19 cellular contexts compared by ENCODE assay signal in the genomic region with DNA sequence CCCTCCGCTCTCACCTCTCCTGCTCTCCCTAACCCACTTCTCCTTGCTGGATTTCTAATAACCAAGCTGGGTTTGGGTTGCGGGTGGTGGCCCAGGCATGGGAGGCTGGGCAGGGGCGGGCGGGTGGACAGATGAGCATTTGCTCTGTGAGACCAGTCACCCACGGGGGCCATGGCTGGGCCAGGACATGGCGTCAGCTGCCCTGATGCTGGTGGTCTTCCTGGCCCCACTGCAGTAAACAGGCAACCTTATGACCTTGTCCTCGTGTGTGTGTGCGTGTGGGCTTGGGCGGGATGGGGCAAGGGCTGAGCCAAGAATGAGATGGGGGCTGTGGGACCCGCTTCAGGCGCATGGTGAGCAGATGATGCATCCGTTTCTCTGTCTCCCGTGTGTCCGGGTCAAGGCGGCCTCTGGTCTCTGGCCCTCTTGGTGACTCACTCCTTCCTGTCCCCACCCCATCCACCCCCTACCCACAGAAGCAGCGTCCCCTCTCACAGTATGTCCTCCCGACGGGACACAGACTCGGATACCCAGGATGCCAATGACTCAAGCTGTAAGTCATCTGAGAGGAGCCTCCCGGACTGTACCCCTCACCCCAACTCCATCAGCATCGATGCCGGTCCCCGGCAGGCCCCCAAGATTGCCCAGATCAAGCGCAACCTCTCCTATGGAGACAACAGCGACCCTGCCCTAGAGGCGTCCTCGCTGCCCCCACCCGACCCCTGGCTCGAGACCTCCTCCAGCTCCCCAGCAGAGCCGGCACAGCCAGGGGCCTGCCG. TPM values are rescaled to one million over a fixed set of nuclear protein-coding genes. Genes with fewer than 3 reads are reported as not detected.
DNase-seq lines count a peak whose midpoint lies in the region; TF ChIP-seq lines count a peak whose summit lies in the region.
"Had no signal": no experiment of that assay in that cellular context is flagged by ENCODE, and none has a peak within 500 bp of the region (broad histone marks: within the 10 kb centered on the region; RNA-seq: fewer than 3 reads in every experiment).

No MANE protein-coding gene starts in this region.

- peak overlapping the region; percentile 88 for H3K27ac Mint-ChIP-seq in HFFc6
- no peak overlapping the region for H3K27ac Mint-ChIP-seq in activated T-helper 2 cell treated with anti-CD3 and anti-CD28 coated beads, Interferon-gamma antibody, Interleukin-2, Interleukin-4, amounts not matched to agents 10 μg/mL and 5 μg/mL and 100 μg/mL, durations not matched to agents 14 hours and 24 hours and 36 hours
- H3K27ac Mint-ChIP-seq: neural progenitor cell had no signal

- peak overlapping the region; percentile 93 for H3K27ac ChIP-seq in subcutaneous abdominal adipose tissue (ENCODE audit: low read depth, low read length)
- H3K27ac ChIP-seq: neural progenitor cell, thyroid gland had no signal

- peak; percentile 21 for DNase-seq in HFFc6
- DNase-seq in astrocyte of the hippocampus (ENCODE audit: low read depth, low spot score): peak; percentile 53
- DNase-seq in islet precursor cell: peak; percentile 72
- no peak for DNase-seq in activated T-helper 2 cell treated with anti-CD3 and anti-CD28 coated beads, Interferon-gamma antibody, Interleukin-2, Interleukin-4, amounts not matched to agents 10 μg/mL and 5 μg/mL and 100 μg/mL, durations not matched to agents 14 hours and 24 hours and 36 hours (ENCODE audit: low spot score)
- no peak for DNase-seq in NCI-H2227 (lab: John Stamatoyannopoulos, UW; ENCODE audit: unreplicated experiment)
- DNase-seq in central memory CD4-positive, alpha-beta T cell: no peak
- DNase-seq: activated effector memory CD4-positive, alpha-beta T cell treated with anti-CD3 and anti-CD28 coated beads, Interleukin-2, amount 50 U/mL, for 16 hours; amniotic stem cell; DMS79; NCI-H1417 treated with DMSO at 0.1 percent for 48 hours; right cardiac atrium; stimulated activated CD4-positive, alpha-beta T cell treated with anti-CD3 and anti-CD28 coated beads, Interleukin-4, amount 100 ng/mL, for 24 hours; stimulated activated CD8-positive, alpha-beta memory T cell treated with anti-CD3 and anti-CD28 coated beads, Interleukin-4, amount 100 ng/mL, for 48 hours; thyroid gland had no signal

- H3K27me3 ChIP-seq in subcutaneous abdominal adipose tissue (ENCODE audit: control insufficient read depth in 5 of 5, insufficient read depth in 4 of 5, low read length in 5 of 5): no peaks in the 10 kb centered on the region
- H3K27me3 ChIP-seq: esophagus muscularis mucosa, neural progenitor cell, thyroid gland had no signal

- H3K4me1 ChIP-seq in subcutaneous abdominal adipose tissue (ENCODE audit: control insufficient read depth in 5 of 5, insufficient read depth in 5 of 5, low read length in 5 of 5): peaks cover 2 to 34% (median 11%) of the 10 kb centered on the region in 5 donors
- H3K4me1 ChIP-seq: thyroid gland had no signal

- intact Hi-C loops in activated T-helper 2 cell treated with anti-CD3 and anti-CD28 coated beads, Interferon-gamma antibody, Interleukin-2, Interleukin-4, amounts not matched to agents 10 μg/mL and 5 μg/mL and 100 μg/mL, durations not matched to agents 14 hours and 24 hours and 36 hours (cut with micrococcal nuclease): no loop called here

- peaks cover 20 to 80% (median 71%) of the 10 kb centered on the region in 5 donors for H3K36me3 ChIP-seq in subcutaneous abdominal adipose tissue (ENCODE audit: control insufficient read depth in 5 of 5, insufficient read depth in 5 of 5, low read length in 5 of 5)

- H3K9ac ChIP-seq in subcutaneous abdominal adipose tissue (ENCODE audit: low read length in 5 of 5): peak overlapping the region in 1 of 5 donors; percentile 16
- H3K9ac ChIP-seq: neural progenitor cell had no signal

- TF ChIP-seq CTCF in HFFc6 (IDR thresholded peaks at IDR 0.05): no peak

- no peaks in the 10 kb centered on the region for H3K9me3 ChIP-seq in subcutaneous abdominal adipose tissue (ENCODE audit: control insufficient read depth in 5 of 5, low read length in 5 of 5)
- H3K9me3 ChIP-seq: esophagus muscularis mucosa, thyroid gland had no signal

- H3K4me3 ChIP-seq in subcutaneous abdominal adipose tissue (ENCODE audit: low read depth in 1 of 5, low read length in 5 of 5): no peak overlapping the region
- H3K4me3 ChIP-seq: esophagus muscularis mucosa, neural progenitor cell, thyroid gland had no signal

- H3K36me3 Mint-ChIP-seq in HFFc6 (ENCODE audit: low read depth): peaks cover 41% of the 10 kb centered on the region
- H3K36me3 Mint-ChIP-seq in activated T-helper 2 cell treated with anti-CD3 and anti-CD28 coated beads, Interferon-gamma antibody, Interleukin-2, Interleukin-4, amounts not matched to agents 10 μg/mL and 5 μg/mL and 100 μg/mL, durations not matched to agents 14 hours and 24 hours and 36 hours (ENCODE audit: low read depth): peaks cover 18% of the 10 kb centered on the region

- H3K4me3 Mint-ChIP-seq in HFFc6: peak overlapping the region; percentile 63
- H3K4me3 Mint-ChIP-seq in activated T-helper 2 cell treated with anti-CD3 and anti-CD28 coated beads, Interferon-gamma antibody, Interleukin-2, Interleukin-4, amounts not matched to agents 10 μg/mL and 5 μg/mL and 100 μg/mL, durations not matched to agents 14 hours and 24 hours and 36 hours (ENCODE audit: low read depth): no peak overlapping the region
- H3K4me3 Mint-ChIP-seq: CD14-positive monocyte, neural progenitor cell, WTC11 had no signal

- peaks cover 64% of the 10 kb centered on the region for H3K4me1 Mint-ChIP-seq in HFFc6 (ENCODE audit: low read depth)
- H3K4me1 Mint-ChIP-seq in activated T-helper 2 cell treated with anti-CD3 and anti-CD28 coated beads, Interferon-gamma antibody, Interleukin-2, Interleukin-4, amounts not matched to agents 10 μg/mL and 5 μg/mL and 100 μg/mL, durations not matched to agents 14 hours and 24 hours and 36 hours (ENCODE audit: low read depth): peaks cover 5% of the 10 kb centered on the region
- H3K4me1 Mint-ChIP-seq: CD14-positive monocyte, WTC11 had no signal

- no peaks in the 10 kb centered on the region for H3K9me3 Mint-ChIP-seq in HFFc6
- H3K9me3 Mint-ChIP-seq in activated T-helper 2 cell treated with anti-CD3 and anti-CD28 coated beads, Interferon-gamma antibody, Interleukin-2, Interleukin-4, amounts not matched to agents 10 μg/mL and 5 μg/mL and 100 μg/mL, durations not matched to agents 14 hours and 24 hours and 36 hours: no peaks in the 10 kb centered on the region
- H3K9me3 Mint-ChIP-seq: CD14-positive monocyte, neural progenitor cell, WTC11 had no signal

- peaks cover 3% of the 10 kb centered on the region for H3K27me3 Mint-ChIP-seq in HFFc6 (ENCODE audit: insufficient read depth)
- H3K27me3 Mint-ChIP-seq in activated T-helper 2 cell treated with anti-CD3 and anti-CD28 coated beads, Interferon-gamma antibody, Interleukin-2, Interleukin-4, amounts not matched to agents 10 μg/mL and 5 μg/mL and 100 μg/mL, durations not matched to agents 14 hours and 24 hours and 36 hours (ENCODE audit: low read depth): no peaks in the 10 kb centered on the region

RNA-seq across cellular contexts. Expression of a gene that starts 41.4 kb away (rescaled TPM):
- total RNA-seq in HFFc6 (2021; fragmentation: NEBNext Ultra II Directional; extraction: Animal tissue kit (Norgen Biotek cat#: 25700)): 1,000 to 10,000 TPM; 1,181 to 1,631 (median 1,227) TPM
- 4.0 and 4.2 TPM in 2 replicates for total RNA-seq in activated T-helper 2 cell treated with anti-CD3 and anti-CD28 coated beads, Interferon-gamma antibody, Interleukin-2, Interleukin-4, amounts not matched to agents 10 μg/mL and 5 μg/mL and 100 μg/mL, durations not matched to agents 14 hours and 24 hours and 36 hours

Comparison
In these comparisons a context has a peak if more than half of its experiments do, and no peak if none do; other contexts are left out.
1. DNase-seq: peak in HFFc6 (single experiment), astrocyte of the hippocampus (single experiment) and islet precursor cell (single experiment); none in activated T-helper 2 cell treated with anti-CD3 and anti-CD28 coated beads, Interferon-gamma antibody, Interleukin-2, Interleukin-4, amounts not matched to agents 10 μg/mL and 5 μg/mL and 100 μg/mL, durations not matched to agents 14 hours and 24 hours and 36 hours (single experiment), NCI-H2227 (single experiment) and central memory CD4-positive, alpha-beta T cell (single experiment).
2. RNA of a gene that starts 41.4 kb away (total RNA-seq): 1,181 to 1,631 TPM in HFFc6; 4.0 to 4.2 TPM in activated T-helper 2 cell treated with anti-CD3 and anti-CD28 coated beads, Interferon-gamma antibody, Interleukin-2, Interleukin-4, amounts not matched to agents 10 μg/mL and 5 μg/mL and 100 μg/mL, durations not matched to agents 14 hours and 24 hours and 36 hours; every median in the first group is over 100 times any median in the second.